26 cellular contexts compared by ENCODE assay signal in genomic region chr10:9850415-9850814, GRCh38.
"Had no signal": no experiment of that assay in that cellular context is flagged by ENCODE, and none has a peak within 500 bp of the region (broad histone marks: within the 10 kb centered on the region; RNA-seq: fewer than 3 reads in every experiment).

No MANE protein-coding gene starts in this region.

- FAIRE-seq: endometrium, islet of Langerhans, keratinocyte had no signal

- H3K4me1 ChIP-seq: colonic mucosa, esophagus squamous epithelium, gastrocnemius medialis, left lung, lower lobe of right lung had no signal

- H3K27ac ChIP-seq: colonic mucosa, epithelial cell of prostate, esophagus squamous epithelium, gastrocnemius medialis, heart right ventricle, left lung, lower lobe of right lung had no signal

- H3K4me3 ChIP-seq: colonic mucosa, esophagus squamous epithelium, gastrocnemius medialis, heart right ventricle, left lung, lower lobe of right lung, mucosa of descending colon had no signal

- H3K9me3 ChIP-seq: colonic mucosa, gastrocnemius medialis had no signal

- ATAC-seq: effector memory CD8-positive, alpha-beta T cell; esophagus mucosa; gastrocnemius medialis; heart right ventricle; left cardiac atrium; left lung; left ventricle myocardium superior; lower lobe of right lung; mucosa of descending colon had no signal

- H3K27me3 ChIP-seq: colonic mucosa, esophagus squamous epithelium, gastrocnemius medialis, heart right ventricle, left lung had no signal

- DNase-seq: colonic mucosa; cortex of kidney; effector CD8-positive, alpha-beta T cell; effector memory CD8-positive, alpha-beta T cell; endodermal cell; erythroblast; esophagus squamous epithelium; foreskin fibroblast; foreskin melanocyte; gastrocnemius medialis; glutamatergic neuron; head of caudate nucleus; heart right ventricle; hippocampal formation; left cardiac atrium; left lung; left ventricle myocardium superior; lower lobe of right lung; mesenchymal stem cell; mucosa of descending colon; naive B cell had no signal

- H3K36me3 ChIP-seq: colonic mucosa, esophagus squamous epithelium, gastrocnemius medialis, heart right ventricle, left lung, lower lobe of right lung had no signal
